Comparison of ENCODE assay signal across 9 cellular contexts in the genomic region with DNA sequence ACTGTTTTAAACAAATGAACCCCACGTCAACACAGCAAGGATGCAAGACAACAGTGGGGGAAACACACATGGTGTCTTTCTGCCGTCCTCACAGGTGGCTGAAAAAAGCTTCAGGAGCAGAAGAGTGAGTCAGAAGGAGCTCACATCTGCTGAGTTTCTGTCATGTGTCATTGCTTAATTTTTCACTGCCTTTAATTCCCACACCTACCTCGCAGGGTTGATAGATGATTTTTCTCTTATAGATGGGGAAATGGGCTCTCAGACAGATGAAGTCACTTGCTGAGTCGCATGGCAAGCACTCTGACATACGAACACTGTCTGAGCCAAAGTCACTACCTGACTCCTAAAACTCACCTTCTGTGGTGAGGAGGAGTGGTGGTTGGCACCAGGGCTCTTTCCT. TPM values are rescaled to one million over a fixed set of nuclear protein-coding genes. Genes with fewer than 3 reads are reported as not detected.
A peak's percentile ranks its signal among the peaks of the same experiment; 100 is the strongest.
DNase-seq lines count a peak whose midpoint lies in the region; ATAC-seq and TF ChIP-seq lines count a peak whose summit lies in the region.
"Had no signal": no experiment of that assay in that cellular context is flagged by ENCODE, and none has a peak within 500 bp of the region (broad histone marks: within the 10 kb centered on the region; RNA-seq: fewer than 3 reads in every experiment).

No MANE protein-coding gene starts in this region.

- no peak overlapping the region for H2BK120ac ChIP-seq in IMR-90 (ENCODE audit: low read depth, low read length)

- H3K4me1 ChIP-seq in IMR-90 (ENCODE audit: control insufficient read depth, insufficient read depth, low read length) = no peaks in the 10 kb centered on the region
- H3K4me1 ChIP-seq in CD4-positive, alpha-beta memory T cell (ENCODE audit: insufficient read depth, low read length) = no peaks in the 10 kb centered on the region
- H3K4me1 ChIP-seq in uterus = no peaks in the 10 kb centered on the region

- no peak overlapping the region for H2AK5ac ChIP-seq in IMR-90 (ENCODE audit: low read depth, low read length)

- TF ChIP-seq CTCF in GM12865 (IDR thresholded peaks at IDR 0.05; ENCODE audit: insufficient read depth, low read depth, low read length, missing control alignments) (no peak), IMR-90 (conservative IDR thresholded peaks at IDR 0.05; ENCODE audit: low read depth, low read length) (no peak), foreskin fibroblast (IDR thresholded peaks at IDR 0.05; ENCODE audit: low read depth, low read length) (no peak), uterus (IDR thresholded peaks at IDR 0.05) (no peak)

- POLR2A ChIA-PET in IMR-90 (lab: Charles Lee; ENCODE audit: unreplicated experiment) = no interaction called here
- POLR2A ChIA-PET in CD4-positive, alpha-beta memory T cell (lab: Charles Lee; ENCODE audit: partially characterized antibody) = no interaction called here

- H3K9me3 Mint-ChIP-seq in CD4-positive, alpha-beta memory T cell = no peaks in the 10 kb centered on the region

- no peak overlapping the region for H2BK15ac ChIP-seq in IMR-90 (ENCODE audit: low read depth, low read length)

- H3K36me3 ChIP-seq in IMR-90 (ENCODE audit: control insufficient read depth, insufficient read depth, low read length) (no peaks in the 10 kb centered on the region), uterus (no peaks in the 10 kb centered on the region)
- no peaks in the 10 kb centered on the region for H3K36me3 ChIP-seq in CD4-positive, alpha-beta memory T cell (ENCODE audit: insufficient read depth, low read length)
- H3K36me3 ChIP-seq: WERI-Rb-1 had no signal

- H3K27ac ChIP-seq in IMR-90 (ENCODE audit: insufficient read depth, low read length) = no peak overlapping the region
- no peak overlapping the region for H3K27ac ChIP-seq in CD4-positive, alpha-beta memory T cell (ENCODE audit: low read depth, low read length)
- no peak overlapping the region for H3K27ac ChIP-seq in uterus
- H3K27ac ChIP-seq: WERI-Rb-1 had no signal

- no peak overlapping the region for H3K4me2 ChIP-seq in IMR-90 (ENCODE audit: low read depth, low read length)

- no peak overlapping the region for H2AK9ac ChIP-seq in IMR-90 (replicated peaks; ENCODE audit: low read depth, low read length, poor library complexity)

- TF ChIP-seq RAD21 in IMR-90 (IDR thresholded peaks at IDR 0.05; ENCODE audit: low read length) = no peak

- H4K91ac ChIP-seq in IMR-90 (ENCODE audit: insufficient read depth, low read depth, low read length) = no peak overlapping the region

- peaks cover 14% of the 10 kb centered on the region in 2 donors for H3K27me3 Mint-ChIP-seq in CD4-positive, alpha-beta memory T cell

- H3K4me3 ChIP-seq in GM12865 (ENCODE audit: low read depth, low read length) (no peak overlapping the region), IMR-90 (ENCODE audit: insufficient read depth, low read depth, low read length) (no peak overlapping the region), foreskin fibroblast (ENCODE audit: low read depth in 1 of 2, low read length in 2 of 2) (no peak overlapping the region), uterus (no peak overlapping the region)
- no peak overlapping the region for H3K4me3 ChIP-seq in CD4-positive, alpha-beta memory T cell (ENCODE audit: low read length in 2 of 2)

- no peak overlapping the region for H2BK20ac ChIP-seq in IMR-90 (ENCODE audit: low read depth, low read length)

- no peak overlapping the region for H3K18ac ChIP-seq in IMR-90 (ENCODE audit: low read depth, low read length)

- peak; percentile 65 for DNase-seq in GM12865 (ENCODE audit: low read depth)
- peak; percentile 46 for DNase-seq in IMR-90
- DNase-seq in foreskin fibroblast = peak; percentile 34 to 63
- DNase-seq in central memory CD4-positive, alpha-beta T cell = no peak
- DNase-seq in CD4-positive, alpha-beta memory T cell = no peak
- no peak for DNase-seq in left cardiac atrium
- no peak for DNase-seq in uterus
- DNase-seq: WERI-Rb-1 had no signal

- no peak overlapping the region for H3K14ac ChIP-seq in IMR-90 (replicated peaks; ENCODE audit: low read depth, low read length)

- H3K23ac ChIP-seq in IMR-90 (ENCODE audit: low read depth, low read length) = no peak overlapping the region

- BruUV-seq in IMR-90 (replicated peaks; lab: Mats Ljungman, UMichigan) = no TSS peak

- CTCF ChIA-PET in IMR-90 (lab: Yijun Ruan, JAX) = interaction anchor here (0.6 to 1.6 kb wide), 2 partner anchors 27 to 243 kb away, joined by 3 to 4 read pairs; no protein-coding TSS in a partner anchor
- CTCF ChIA-PET in CD4-positive, alpha-beta memory T cell (lab: Charles Lee; ENCODE audit: partially characterized antibody) = interaction anchor here (0.6 to 2.1 kb wide), 5 partner anchors 11 to 275 kb away, joined by 3 to 10 read pairs (median 6); no protein-coding TSS in a partner anchor

- H4K20me1 ChIP-seq in IMR-90 (ENCODE audit: insufficient read depth, low read length) = no peaks in the 10 kb centered on the region

- no peak overlapping the region for H3K56ac ChIP-seq in IMR-90 (ENCODE audit: extremely low read depth, insufficient read depth, low read length)

- H3K79me1 ChIP-seq in IMR-90 (ENCODE audit: low read depth in 1 of 2, low read length in 2 of 2) = no peaks in the 10 kb centered on the region

- H2AFZ ChIP-seq in IMR-90 (replicated peaks; ENCODE audit: low read length, poor library complexity) = no peak overlapping the region

- no peak overlapping the region for H2BK5ac ChIP-seq in IMR-90 (ENCODE audit: low read depth, low read length, poor library complexity, severe bottlenecking)

- H3K27me3 ChIP-seq in IMR-90 (ENCODE audit: control insufficient read depth, insufficient read depth, low read length) (no peaks in the 10 kb centered on the region), uterus (no peaks in the 10 kb centered on the region)
- no peaks in the 10 kb centered on the region for H3K27me3 ChIP-seq in CD4-positive, alpha-beta memory T cell (ENCODE audit: insufficient read depth, low read length)

- no peak overlapping the region for H3K9ac ChIP-seq in IMR-90 (ENCODE audit: low read depth, low read length)

- intact Hi-C loops in IMR-90 (cut with micrococcal nuclease) = no loop called here
- intact Hi-C loops in CD4-positive, alpha-beta memory T cell (cut with micrococcal nuclease) = no loop called here
- intact Hi-C loops in left cardiac atrium (cut with DNase I) = no loop called here
- intact Hi-C loops in uterus (cut with DNase I; ENCODE audit: low total_unique reads) = no loop called here

- no peaks in the 10 kb centered on the region for H3K4me1 Mint-ChIP-seq in CD4-positive, alpha-beta memory T cell

- ATAC-seq in GM21381 (IDR thresholded peaks at IDR 0.05; ENCODE audit: unreplicated experiment) = peak; percentile 70
- no peak for ATAC-seq in IMR-90 (ENCODE audit: low read depth)
- ATAC-seq in left cardiac atrium = no peak

- TF ChIP-seq POLR2A in IMR-90 (IDR thresholded peaks at IDR 0.05; ENCODE audit: low read depth, low read length) (no peak), uterus (IDR thresholded peaks at IDR 0.05) (no peak)

- dilution Hi-C loops in IMR-90 (cut with HindIII; ENCODE audit: low sequenced_read_pairs, unreplicated experiment) = no loop called here

- H3K27ac Mint-ChIP-seq in CD4-positive, alpha-beta memory T cell = no peak overlapping the region

- no peaks in the 10 kb centered on the region for H3K9me3 ChIP-seq in IMR-90 (ENCODE audit: control insufficient read depth, insufficient read depth, low read length)
- no peaks in the 10 kb centered on the region for H3K9me3 ChIP-seq in CD4-positive, alpha-beta memory T cell (ENCODE audit: control insufficient read depth in 1 of 2, low read length in 2 of 2)
- H3K9me3 ChIP-seq in uterus = no peaks in the 10 kb centered on the region

- no peak overlapping the region for H3K4ac ChIP-seq in IMR-90 (ENCODE audit: low read depth, low read length)

- H3K9me1 ChIP-seq in IMR-90 (ENCODE audit: insufficient read depth, low read length) = no peaks in the 10 kb centered on the region

- no peak overlapping the region for H4K8ac ChIP-seq in IMR-90 (ENCODE audit: low read depth in 2 of 2, low read length in 2 of 2)

- no peak overlapping the region for H4K5ac ChIP-seq in IMR-90 (ENCODE audit: low read depth, low read length)

- no peaks in the 10 kb centered on the region for H3K36me3 Mint-ChIP-seq in CD4-positive, alpha-beta memory T cell

- no peak overlapping the region for H3K4me3 Mint-ChIP-seq in CD4-positive, alpha-beta memory T cell

- WGBS in IMR-90 (ENCODE audit: extremely low coverage in 2 of 2, insufficient read length in 1 of 2), 2 experiments = no CpG with 5 or more reads among the region's 5 CpGs

- in situ Hi-C loops in IMR-90 (cut with MboI; ENCODE audit: low sequenced_read_pairs) = no loop called here

TF ChIP-seq in IMR-90, 13 proteins besides CTCF, POLR2A, EP300 and RAD21:
- TF ChIP-seq CEBPB (IDR thresholded peaks at IDR 0.05; ENCODE audit: low read depth, low read length) = 0 out of 2 replicates have a peak, but pooled peaks have one; percentile 22
- no peak for TF ChIP-seq RCOR1 (IDR thresholded peaks at IDR 0.05; ENCODE audit: insufficient replicate concordance, low read length)
- TF ChIP-seq BHLHE40 (IDR thresholded peaks at IDR 0.05; ENCODE audit: low read depth, low read length) = no peak
- TF ChIP-seq FOS (IDR thresholded peaks at IDR 0.05; ENCODE audit: low read depth, low read length) = no peak
- TF ChIP-seq MXI1 (IDR thresholded peaks at IDR 0.05; ENCODE audit: borderline replicate concordance, low read depth, low read length) = no peak
- TF ChIP-seq NFE2L2 (IDR thresholded peaks at IDR 0.05; ENCODE audit: low read depth, low read length) = no peak

RNA-seq across cellular contexts. Expression of gene CARMIL1, which starts 28.3 kb away (rescaled TPM):
- 2.9 and 3.3 TPM in 2 replicates for total RNA-seq in IMR-90 (2012; rRNA removed)
- 0.90 and 1.3 TPM in 2 replicates for polyA plus RNA-seq in IMR-90 (2012; rRNA removed)
- polyA plus RNA-seq in IMR-90 (2012; cell fraction: cytosol; rRNA removed) = 0.29 and 0.35 TPM in 2 replicates
- polyA plus RNA-seq in IMR-90 (2012; cell fraction: nucleus; rRNA removed; ENCODE audit: low replicate concordance) = 0.13 and 0.99 TPM in 2 replicates
- total RNA-seq in CD4-positive, alpha-beta memory T cell = 1 to 10 TPM; 3.5 TPM
- 1 to 10 TPM in 1 of 2 donors, under 1 TPM in 1; 0.08 to 1.3 TPM for polyA plus RNA-seq in CD4-positive, alpha-beta memory T cell
- 10 to 100 TPM; 10.8 to 11.3 TPM for total RNA-seq in left cardiac atrium
- total RNA-seq in uterus = 10 to 100 TPM; 11.8 to 23.2 (median 17.1) TPM

Comparison
In these comparisons a context has a peak if more than half of its experiments do, and no peak if none do; other contexts are left out.
1. DNase-seq: peak in GM12865 (single experiment), IMR-90 (single experiment) and foreskin fibroblast (2 of 2); none in central memory CD4-positive, alpha-beta T cell (single experiment), CD4-positive, alpha-beta memory T cell (0 of 5), left cardiac atrium (single experiment) and uterus (0 of 2).